8 cellular contexts compared by ENCODE assay signal in genomic region chr3:107525954-107526305, GRCh38. TPM values are rescaled to one million over a fixed set of nuclear protein-coding genes. Genes with fewer than 3 reads are reported as not detected.
DNase-seq lines count a peak whose midpoint lies in the region; ATAC-seq and TF ChIP-seq lines count a peak whose summit lies in the region.

No MANE protein-coding gene starts in this region.

- peaks cover 0 to 4% of the 10 kb centered on the region in 2 donors for H3K36me3 ChIP-seq in psoas muscle (ENCODE audit: insufficient read depth in 1 of 2, low read depth in 1 of 2)

- ATAC-seq in T-cell (replicated peaks in 1 of 4) (no peak), psoas muscle (no peak), GM18520 (IDR thresholded peaks at IDR 0.05; ENCODE audit: unreplicated experiment) (no peak), esophagus mucosa (no peak)

- H3K27ac ChIP-seq in psoas muscle, result no peak overlapping the region

- peak overlapping the region; percentile 94 for H3K4me3 ChIP-seq in GM12865 (ENCODE audit: low read depth, low read length)
- peak overlapping the region; percentile 87 for H3K4me3 ChIP-seq in fibroblast of pulmonary artery (replicated peaks; ENCODE audit: low read depth, low read length)
- H3K4me3 ChIP-seq in psoas muscle, result peak overlapping the region; percentile 95

- H3K9me3 Mint-ChIP-seq in T-cell, result no peaks in the 10 kb centered on the region

- TF ChIP-seq CTCF in GM12865 (IDR thresholded peaks at IDR 0.05; ENCODE audit: insufficient read depth, low read depth, low read length, missing control alignments) (no peak), fibroblast of pulmonary artery (IDR thresholded peaks at IDR 0.05; ENCODE audit: low read length, missing control alignments) (no peak), psoas muscle (IDR thresholded peaks at IDR 0.05) (no peak)

- intact Hi-C loops in psoas muscle (cut with DNase I), result no loop called here

- peaks cover 14% of the 10 kb centered on the region for H3K4me1 ChIP-seq in psoas muscle

- H3K27ac Mint-ChIP-seq in T-cell, result peak overlapping the region; percentile 41 to 67

- WGBS in psoas muscle, 3 donors, result 2 to 9% (median 5%) methylated on average over 8 of the region's 8 CpGs

- CTCF ChIA-PET in T-cell (lab: Charles Lee), result interaction anchor here in 1 of 2 donors (0.7 kb wide), 1 partner anchor 205 kb away, joined by 3 read pairs; no protein-coding TSS in a partner anchor

- H3K9me3 ChIP-seq in psoas muscle, result no peaks in the 10 kb centered on the region

- peak overlapping the region; percentile 94 to 98 (median 96) for H3K4me3 Mint-ChIP-seq in T-cell

- peaks cover 18% of the 10 kb centered on the region for H3K36me3 Mint-ChIP-seq in T-cell

- DNase-seq in GM12865 (ENCODE audit: low read depth) (no peak), T-cell (peak in 1 of 34 experiments; percentile 3), fibroblast of pulmonary artery (ENCODE audit: low read depth) (no peak), psoas muscle (no peak), GM19240 (ENCODE audit: insufficient read length, low spot score) (no peak), NCI-H1694 treated with DMSO at 0.1 percent for 48 hours (lab: John Stamatoyannopoulos, UW) (no peak)

- H3K4me1 Mint-ChIP-seq in T-cell, result peaks cover 49 to 53% (median 52%) of the 10 kb centered on the region in 3 donors

- H3K27me3 Mint-ChIP-seq in T-cell, result no peaks in the 10 kb centered on the region

- POLR2A ChIA-PET in T-cell (lab: Charles Lee), result no interaction called here

- no peaks in the 10 kb centered on the region for H3K27me3 ChIP-seq in psoas muscle (ENCODE audit: insufficient read depth in 3 of 3, low read length in 2 of 3)

RNA-seq across cellular contexts. Expression of gene BBX, which starts 3.2 kb away (rescaled TPM):
- total RNA-seq in T-cell, result 10 to 100 TPM; 67.7 to 89.8 (median 82.0) TPM
- total RNA-seq in psoas muscle, result 10 to 100 TPM; 16.2 to 30.4 (median 24.6) TPM
- 10 to 100 TPM in 1 of 3 donors, 1 to 10 TPM in 2; 2.2 to 13.2 (median 3.5) TPM for polyA plus RNA-seq in psoas muscle
- 19.9 TPM for total RNA-seq in esophagus mucosa
